Comparison of ENCODE assay signal across 13 cellular contexts in the genomic region with DNA sequence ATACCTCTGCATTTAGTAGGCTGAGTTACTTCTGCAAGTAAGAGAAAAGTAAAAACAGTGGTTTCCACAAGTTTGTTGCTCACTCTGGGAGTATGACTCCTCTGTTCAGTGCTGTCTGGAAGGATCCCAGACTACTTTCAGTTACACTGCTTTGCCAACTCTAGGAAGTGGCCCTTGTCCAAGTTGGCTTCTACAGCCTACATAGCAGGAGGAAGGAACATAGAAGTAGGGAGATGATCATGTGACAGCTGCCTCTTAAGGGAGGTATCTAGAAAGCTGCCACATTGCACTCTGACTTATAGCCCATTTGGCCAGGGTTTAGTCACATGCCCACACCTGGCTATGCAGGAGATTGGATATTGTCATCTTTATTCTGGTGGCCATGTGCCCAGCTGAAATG.
DNase-seq lines count a peak whose midpoint lies in the region; ATAC-seq and TF ChIP-seq lines count a peak whose summit lies in the region.
"Had no signal": no experiment of that assay in that cellular context is flagged by ENCODE, and none has a peak within 500 bp of the region (broad histone marks: within the 10 kb centered on the region; RNA-seq: fewer than 3 reads in every experiment).

No MANE protein-coding gene starts in this region.

- no peak for ATAC-seq in natural killer cell treated with Interleukin-12 subunit alpha and Interleukin-12 subunit beta and Interleukin-15 and Interleukin-18, amount 100 ng/mL, for 72 hours
- ATAC-seq: activated T-cell treated with anti-CD3 and anti-CD28 coated beads, Interleukin-2, amount 50 U/mL, for 4 hours; effector memory CD8-positive, alpha-beta T cell had no signal

- H3K4me3 ChIP-seq in cardiac fibroblast (replicated peaks in 1 of 2; ENCODE audit: low read depth in 2 of 2, low read length in 2 of 2), result no peak overlapping the region
- H3K4me3 ChIP-seq in skeletal muscle cell (ENCODE audit: low read depth, low read length), result no peak overlapping the region

- DNase-seq in cardiac fibroblast (ENCODE audit: low read depth in 2 of 2) (peak; percentile 5 to 41), iris pigment epithelial cell (ENCODE audit: low read depth) (peak; percentile 2), skeletal muscle cell (ENCODE audit: low read depth) (peak; percentile 1), epidermal melanocyte (ENCODE audit: insufficient read length, low spot score) (no peak), GM19238 (ENCODE audit: insufficient read length, low spot score) (no peak)
- DNase-seq in natural killer cell treated with Interleukin-12 subunit alpha and Interleukin-12 subunit beta and Interleukin-15 and Interleukin-18, amount 100 ng/mL, for 72 hours (ENCODE audit: low spot score), result no peak
- DNase-seq in activated naive CD4-positive, alpha-beta T cell treated with anti-CD3 and anti-CD28 coated beads for 36 hours, result no peak
- DNase-seq: activated CD4-positive, alpha-beta T cell treated with anti-CD3 and anti-CD28 coated beads for 48 hours; activated T-cell treated with anti-CD3 and anti-CD28 coated beads, Interleukin-2, amount 50 U/mL, for 4 hours; effector memory CD8-positive, alpha-beta T cell; IMR-90; stimulated activated CD8-positive, alpha-beta memory T cell treated with anti-CD3 and anti-CD28 coated beads, Interleukin-4, amount 100 ng/mL, for 48 hours had no signal

- TF ChIP-seq CTCF in cardiac fibroblast (IDR thresholded peaks at IDR 0.05; ENCODE audit: low read depth, low read length), result no peak

- TF ChIP-seq EP300 in Ishikawa (IDR thresholded peaks at IDR 0.05; ENCODE audit: borderline replicate concordance), result no peak

- CTCF ChIA-PET in activated naive CD4-positive, alpha-beta T cell treated with anti-CD3 and anti-CD28 coated beads for 36 hours (lab: Charles Lee), result no interaction called here

- H3K27me3 Mint-ChIP-seq in natural killer cell treated with Interleukin-12 subunit alpha and Interleukin-12 subunit beta and Interleukin-15 and Interleukin-18, amount 100 ng/mL, for 72 hours, result no peaks in the 10 kb centered on the region
- H3K27me3 Mint-ChIP-seq in activated naive CD4-positive, alpha-beta T cell treated with anti-CD3 and anti-CD28 coated beads for 36 hours (ENCODE audit: low read depth), result no peaks in the 10 kb centered on the region
- H3K27me3 Mint-ChIP-seq: effector memory CD8-positive, alpha-beta T cell had no signal

- H3K4me1 Mint-ChIP-seq in natural killer cell treated with Interleukin-12 subunit alpha and Interleukin-12 subunit beta and Interleukin-15 and Interleukin-18, amount 100 ng/mL, for 72 hours (ENCODE audit: low read depth in 2 of 2), result no peaks in the 10 kb centered on the region
- H3K4me1 Mint-ChIP-seq in activated naive CD4-positive, alpha-beta T cell treated with anti-CD3 and anti-CD28 coated beads for 36 hours (ENCODE audit: low read depth), result no peaks in the 10 kb centered on the region

- no peak for TF ChIP-seq RAD21 in Ishikawa (IDR thresholded peaks at IDR 0.05; ENCODE audit: low read depth)

- H3K9me3 Mint-ChIP-seq in natural killer cell treated with Interleukin-12 subunit alpha and Interleukin-12 subunit beta and Interleukin-15 and Interleukin-18, amount 100 ng/mL, for 72 hours, result peaks cover 8% of the 10 kb centered on the region
- H3K9me3 Mint-ChIP-seq in activated naive CD4-positive, alpha-beta T cell treated with anti-CD3 and anti-CD28 coated beads for 36 hours, result peaks cover 3% of the 10 kb centered on the region
- H3K9me3 Mint-ChIP-seq: activated T-cell treated with anti-CD3 and anti-CD28 coated beads, Interleukin-2, amount 50 U/mL, for 4 hours had no signal

- no peaks in the 10 kb centered on the region for H3K36me3 Mint-ChIP-seq in natural killer cell treated with Interleukin-12 subunit alpha and Interleukin-12 subunit beta and Interleukin-15 and Interleukin-18, amount 100 ng/mL, for 72 hours
- no peaks in the 10 kb centered on the region for H3K36me3 Mint-ChIP-seq in activated naive CD4-positive, alpha-beta T cell treated with anti-CD3 and anti-CD28 coated beads for 36 hours (ENCODE audit: low read depth)

- no peak overlapping the region for H3K4me3 Mint-ChIP-seq in natural killer cell treated with Interleukin-12 subunit alpha and Interleukin-12 subunit beta and Interleukin-15 and Interleukin-18, amount 100 ng/mL, for 72 hours
- no peak overlapping the region for H3K4me3 Mint-ChIP-seq in activated naive CD4-positive, alpha-beta T cell treated with anti-CD3 and anti-CD28 coated beads for 36 hours
- H3K4me3 Mint-ChIP-seq: activated T-cell treated with anti-CD3 and anti-CD28 coated beads, Interleukin-2, amount 50 U/mL, for 4 hours; effector memory CD8-positive, alpha-beta T cell had no signal

- intact Hi-C loops in activated naive CD4-positive, alpha-beta T cell treated with anti-CD3 and anti-CD28 coated beads for 36 hours (cut with micrococcal nuclease), result no loop called here

- H3K27ac Mint-ChIP-seq in natural killer cell treated with Interleukin-12 subunit alpha and Interleukin-12 subunit beta and Interleukin-15 and Interleukin-18, amount 100 ng/mL, for 72 hours, result no peak overlapping the region
- H3K27ac Mint-ChIP-seq in activated naive CD4-positive, alpha-beta T cell treated with anti-CD3 and anti-CD28 coated beads for 36 hours, result no peak overlapping the region
- H3K27ac Mint-ChIP-seq: effector memory CD8-positive, alpha-beta T cell had no signal

TF ChIP-seq in Ishikawa, 13 proteins besides CTCF, POLR2A, EP300 and RAD21:
- TF ChIP-seq, protein P1, sequence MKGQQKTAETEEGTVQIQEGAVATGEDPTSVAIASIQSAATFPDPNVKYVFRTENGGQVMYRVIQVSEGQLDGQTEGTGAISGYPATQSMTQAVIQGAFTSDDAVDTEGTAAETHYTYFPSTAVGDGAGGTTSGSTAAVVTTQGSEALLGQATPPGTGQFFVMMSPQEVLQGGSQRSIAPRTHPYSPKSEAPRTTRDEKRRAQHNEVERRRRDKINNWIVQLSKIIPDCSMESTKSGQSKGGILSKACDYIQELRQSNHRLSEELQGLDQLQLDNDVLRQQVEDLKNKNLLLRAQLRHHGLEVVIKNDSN (IDR thresholded peaks at IDR 0.05), result peak; percentile 46
- TF ChIP-seq CREB1 (IDR thresholded peaks at IDR 0.05; ENCODE audit: low read depth), result no peak

Comparison
In these comparisons a context has a peak if more than half of its experiments do, and no peak if none do; other contexts are left out.
1. DNase-seq: peak in cardiac fibroblast (2 of 2), iris pigment epithelial cell (single experiment) and skeletal muscle cell (single experiment); none in epidermal melanocyte (single experiment), natural killer cell treated with Interleukin-12 subunit alpha and Interleukin-12 subunit beta and Interleukin-15 and Interleukin-18, amount 100 ng/mL, for 72 hours (single experiment), activated naive CD4-positive, alpha-beta T cell treated with anti-CD3 and anti-CD28 coated beads for 36 hours (single experiment) and GM19238 (single experiment).